8 cellular contexts compared by ENCODE assay signal in the genomic region with DNA sequence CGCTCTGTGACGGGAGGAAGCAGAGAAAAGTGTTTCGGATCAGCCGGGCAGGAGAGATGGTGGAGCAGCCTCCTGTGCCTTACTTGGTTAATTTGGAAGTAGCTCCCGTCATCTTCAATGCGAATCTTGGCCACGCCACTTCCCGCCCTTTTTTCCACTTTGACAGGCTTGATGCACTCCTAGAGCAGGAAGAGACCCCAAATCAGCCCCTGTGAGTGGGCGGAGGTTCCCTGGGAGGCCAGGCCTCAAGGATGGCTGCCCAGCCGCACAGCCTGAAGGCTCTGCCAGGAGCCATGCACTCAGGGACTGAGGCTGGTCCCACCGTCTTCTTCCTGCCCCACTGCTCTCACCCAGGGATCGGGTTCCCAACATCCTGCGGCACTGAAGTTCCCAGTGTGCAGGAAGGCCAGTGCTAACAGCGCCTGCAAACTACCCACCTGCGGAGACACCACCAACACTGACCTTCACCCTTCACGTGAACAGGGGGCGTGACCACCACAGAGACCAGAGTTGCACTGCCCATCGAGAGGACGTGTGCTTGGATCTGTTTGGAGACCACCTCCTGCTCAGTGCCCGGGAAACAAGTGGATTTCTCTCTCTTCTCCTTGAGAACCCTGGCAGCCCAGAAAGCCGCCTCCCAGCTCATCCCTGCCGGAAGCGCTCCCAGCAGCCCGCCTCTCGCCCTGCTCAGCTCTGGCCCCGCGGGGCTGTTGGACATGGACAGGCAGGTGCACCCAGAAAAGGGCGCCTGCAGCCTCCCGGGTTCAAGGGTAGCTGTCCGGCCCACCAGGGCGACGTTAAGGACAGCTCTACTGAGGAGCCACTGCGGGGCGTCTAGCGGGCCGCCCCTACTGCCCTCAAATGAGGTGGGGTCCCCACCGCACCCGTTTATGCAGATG. TPM values are rescaled to one million over a fixed set of nuclear protein-coding genes. Genes with fewer than 3 reads are reported as not detected.
A peak's percentile ranks its signal among the peaks of the same experiment; 100 is the strongest.
DNase-seq lines count a peak whose midpoint lies in the region; ATAC-seq and TF ChIP-seq lines count a peak whose summit lies in the region.

No MANE protein-coding gene starts in this region.

- peak overlapping the region; percentile 73 for H3K4me3 ChIP-seq in AG10803 (ENCODE audit: low read length)
- peak overlapping the region; percentile 96 for H3K4me3 ChIP-seq in MM.1S (ENCODE audit: low read length)
- H3K4me3 ChIP-seq in dorsolateral prefrontal cortex: peak overlapping the region; percentile 69 to 99 (median 94)

- H3K9me3 Mint-ChIP-seq in naive B cell: no peaks in the 10 kb centered on the region

- H3K79me2 ChIP-seq in MM.1S (ENCODE audit: low read length): peaks cover 15% of the 10 kb centered on the region

- peaks cover 35% of the 10 kb centered on the region for H3K4me1 ChIP-seq in MM.1S (ENCODE audit: low read length)

- H3F3A ChIP-seq in MM.1S (ENCODE audit: insufficient read depth, low read length): peaks cover 24% of the 10 kb centered on the region

- DNase-seq in AG10803 (ENCODE audit: low read depth) (no peak), MM.1S (no peak), dorsolateral prefrontal cortex (no peak), naive B cell (no peak), NCI-H1417 treated with DMSO at 0.1 percent for 48 hours (lab: John Stamatoyannopoulos, UW) (no peak)

- no peak for TF ChIP-seq CTCF in AG10803 (conservative IDR thresholded peaks at IDR 0.05; ENCODE audit: low read length)
- TF ChIP-seq CTCF in MM.1S (IDR thresholded peaks at IDR 0.05; ENCODE audit: low read length): no peak
- no peak for TF ChIP-seq CTCF in dorsolateral prefrontal cortex (IDR thresholded peaks at IDR 0.05 in 54 of 56, conservative IDR thresholded peaks at IDR 0.05 in 2 of 56; ENCODE audit: low read depth in 1 of 56, partially characterized antibody in 56 of 56)

- peak overlapping the region; percentile 93 for H3K9ac ChIP-seq in MM.1S (ENCODE audit: low read length)

- no peaks in the 10 kb centered on the region for H3K9me3 ChIP-seq in MM.1S (replicated peaks; ENCODE audit: insufficient read depth, low read length)

- H2AFZ ChIP-seq in MM.1S (ENCODE audit: low read length): peak overlapping the region; percentile 98

- no peaks in the 10 kb centered on the region for H4K20me1 ChIP-seq in MM.1S (ENCODE audit: insufficient read depth, low read length)

- peak overlapping the region; percentile 94 for H3K4me2 ChIP-seq in MM.1S (ENCODE audit: low read depth, low read length)

- H3K36me3 ChIP-seq in MM.1S (replicated peaks; ENCODE audit: insufficient read depth, low read length): no peaks in the 10 kb centered on the region

- intact Hi-C loops in dorsolateral prefrontal cortex (cut with DNase I): loop anchor here (5.0 kb wide), 1 partner anchor 47 kb away; a partner anchor contains a TSS

- H3K36me3 Mint-ChIP-seq in naive B cell: no peaks in the 10 kb centered on the region

- ATAC-seq in naive B cell (ENCODE audit: low read depth in 2 of 2) (no peak), GM19035 (IDR thresholded peaks at IDR 0.05; ENCODE audit: unreplicated experiment) (no peak), HG03571 (IDR thresholded peaks at IDR 0.05; ENCODE audit: unreplicated experiment) (no peak), HG03280 (IDR thresholded peaks at IDR 0.05; ENCODE audit: unreplicated experiment) (no peak)

- no peaks in the 10 kb centered on the region for H3K27me3 Mint-ChIP-seq in naive B cell

- H3K27ac ChIP-seq in MM.1S (ENCODE audit: low read length) (no peak overlapping the region), dorsolateral prefrontal cortex (peak overlapping the region in 34 of 59 donors; percentile 8 to 91 (median 80))

- H3K27me3 ChIP-seq in MM.1S (replicated peaks; ENCODE audit: insufficient read depth, low read length) (peaks cover 18% of the 10 kb centered on the region), dorsolateral prefrontal cortex (no peaks in the 10 kb centered on the region)

- H3K9me2 ChIP-seq in MM.1S (replicated peaks; ENCODE audit: insufficient read depth, low read length): no peaks in the 10 kb centered on the region

- H3K27ac Mint-ChIP-seq in naive B cell: peak overlapping the region in 3 of 6 donors; percentile 47 to 72 (median 54)

- H3K4me3 Mint-ChIP-seq in naive B cell: peak overlapping the region; percentile 66 to 91 (median 84)

- peaks cover 12 to 25% (median 12%) of the 10 kb centered on the region in 3 donors for H3K4me1 Mint-ChIP-seq in naive B cell

RNA-seq across cellular contexts. Expression of a gene that starts 1.0 kb away (rescaled TPM):
- 10 to 100 TPM; 32.4 to 98.2 (median 48.8) TPM for total RNA-seq in dorsolateral prefrontal cortex
- polyA plus RNA-seq in naive B cell (ENCODE audit: low read depth in 6 of 6): 10 to 100 TPM; 14.1 to 29.6 (median 20.5) TPM

RNA-seq across cellular contexts. Expression of a gene that starts 12.9 kb away (rescaled TPM):
- 10 to 100 TPM; 27.4 to 81.3 (median 41.5) TPM for total RNA-seq in dorsolateral prefrontal cortex
- polyA plus RNA-seq in naive B cell (ENCODE audit: low read depth in 6 of 6): 1 to 10 TPM; 1.5 to 8.5 (median 2.9) TPM

RNA-seq across cellular contexts. Expression of a gene that starts 13.6 kb away (rescaled TPM):
- 10 to 100 TPM in 15 of 120 experiments, 1 to 10 TPM in 105; 2.3 to 15.5 (median 6.8) TPM for total RNA-seq in dorsolateral prefrontal cortex
- polyA plus RNA-seq in naive B cell (ENCODE audit: low read depth in 6 of 6): under 1 TPM in 2 of 6 donors, not detected in 4; 0.41 to 0.95 TPM

RNA-seq across cellular contexts. Expression of a gene that starts 18.9 kb away (rescaled TPM):
- total RNA-seq in dorsolateral prefrontal cortex: 10 to 100 TPM; 38.5 to 95.7 (median 64.7) TPM
- polyA plus RNA-seq in naive B cell (ENCODE audit: low read depth in 6 of 6): 10 to 100 TPM; 21.5 to 62.0 (median 38.0) TPM

RNA-seq across cellular contexts. Expression of a gene that starts 20.7 kb away (rescaled TPM):
- total RNA-seq in dorsolateral prefrontal cortex: 1 to 10 TPM in 39 of 120 experiments, under 1 TPM in 60, not detected in 21; 0.29 to 6.6 (median 0.90) TPM
- polyA plus RNA-seq in naive B cell (ENCODE audit: low read depth in 6 of 6): not detected
